Comparison of ENCODE assay signal across 15 cellular contexts in genomic region chr1:174692313-174692712, GRCh38.
DNase-seq lines count a peak whose midpoint lies in the region; ATAC-seq and TF ChIP-seq lines count a peak whose summit lies in the region.
"Had no signal": no experiment of that assay in that cellular context is flagged by ENCODE, and none has a peak within 500 bp of the region (broad histone marks: within the 10 kb centered on the region; RNA-seq: fewer than 3 reads in every experiment).

No MANE protein-coding gene starts in this region.

- H3K36me3 ChIP-seq in OCI-LY7 (ENCODE audit: insufficient read depth, low read length): no peaks in the 10 kb centered on the region
- no peaks in the 10 kb centered on the region for H3K36me3 ChIP-seq in hepatocyte (replicated peaks; ENCODE audit: insufficient read depth, low read depth)
- H3K36me3 ChIP-seq: thyroid gland had no signal

- peaks cover 0 to 7% of the 10 kb centered on the region in 2 donors for H3K36me3 Mint-ChIP-seq in activated T-cell treated with anti-CD3 and anti-CD28 coated beads, Interleukin-2, amount 50 U/mL, for 72 hours (ENCODE audit: insufficient read depth in 2 of 2)

- no peaks in the 10 kb centered on the region for H3K27me3 Mint-ChIP-seq in activated T-cell treated with anti-CD3 and anti-CD28 coated beads, Interleukin-2, amount 50 U/mL, for 72 hours (ENCODE audit: low read depth)
- H3K27me3 Mint-ChIP-seq: activated naive CD8-positive, alpha-beta T cell had no signal

- no peaks in the 10 kb centered on the region for H3K9me2 ChIP-seq in OCI-LY7 (ENCODE audit: insufficient read depth, low read length)
- no peaks in the 10 kb centered on the region for H3K9me2 ChIP-seq in hepatocyte (replicated peaks; ENCODE audit: insufficient read depth)

- peaks cover 2% of the 10 kb centered on the region in 2 donors for H3K9me3 Mint-ChIP-seq in activated T-cell treated with anti-CD3 and anti-CD28 coated beads, Interleukin-2, amount 50 U/mL, for 72 hours

- TF ChIP-seq CTCF in OCI-LY7 (conservative IDR thresholded peaks at IDR 0.05; ENCODE audit: low read length): no peak
- no peak for TF ChIP-seq CTCF in hepatocyte (IDR thresholded peaks at IDR 0.05; ENCODE audit: poor library complexity)

- no peaks in the 10 kb centered on the region for H3K4me1 ChIP-seq in OCI-LY7 (ENCODE audit: insufficient read depth, low read length, poor library complexity, severe bottlenecking)
- H3K4me1 ChIP-seq in hepatocyte (ENCODE audit: insufficient read depth): no peaks in the 10 kb centered on the region
- H3K4me1 ChIP-seq: thyroid gland had no signal

- H3K4me2 ChIP-seq in OCI-LY7 (ENCODE audit: low read length): no peak overlapping the region
- H3K4me2 ChIP-seq in hepatocyte: no peak overlapping the region

- POLR2A ChIA-PET in HEK293T (lab: Yijun Ruan, JAX) (no interaction called here), OCI-LY7 (lab: Charles Lee) (no interaction called here)

- H4K20me1 ChIP-seq in OCI-LY7 (ENCODE audit: insufficient read depth, low read length) (no peaks in the 10 kb centered on the region), hepatocyte (ENCODE audit: insufficient read depth, poor library complexity, severe bottlenecking) (no peaks in the 10 kb centered on the region)

- intact Hi-C loops in OCI-LY7 (cut with micrococcal nuclease; ENCODE audit: unreplicated experiment): no loop called here

- in situ Hi-C loops in ACHN (cut with HindIII; ENCODE audit: low pct_ligation_motif_present, low pct_unique_long_range_greater_than_20kb, low sequenced_read_pairs): no loop called here

- no peak for ATAC-seq in GM18520 (IDR thresholded peaks at IDR 0.05; ENCODE audit: unreplicated experiment)
- ATAC-seq in activated T-cell treated with anti-CD3 and anti-CD28 coated beads, Interleukin-2, amount 50 U/mL, for 72 hours (replicated peaks in 1 of 2): no peak
- ATAC-seq: Panc1, sciatic nerve had no signal

- H3K27ac Mint-ChIP-seq in activated T-cell treated with anti-CD3 and anti-CD28 coated beads, Interleukin-2, amount 50 U/mL, for 72 hours: no peak overlapping the region
- H3K27ac Mint-ChIP-seq: activated naive CD8-positive, alpha-beta T cell had no signal

- H3K27ac ChIP-seq in OCI-LY7 (ENCODE audit: low read depth, low read length, poor library complexity, severe bottlenecking) (no peak overlapping the region), hepatocyte (no peak overlapping the region)
- H3K27ac ChIP-seq: thyroid gland had no signal

- no TSS peak for BruUV-seq in OCI-LY7 (replicated peaks; lab: Mats Ljungman, UMichigan)

- no peaks in the 10 kb centered on the region for H3K27me3 ChIP-seq in hepatocyte
- H3K27me3 ChIP-seq: thyroid gland had no signal

- H3K4me3 ChIP-seq in OCI-LY7 (ENCODE audit: low read depth, low read length, poor library complexity, severe bottlenecking) (no peak overlapping the region), hepatocyte (no peak overlapping the region)
- H3K4me3 ChIP-seq: thyroid gland had no signal

- CTCF ChIA-PET in HEK293T (lab: Yijun Ruan, JAX) (interaction anchor here (1.3 kb wide), 1 partner anchor 9 kb away, joined by 3 read pairs; no protein-coding TSS in a partner anchor), OCI-LY7 (lab: Charles Lee; ENCODE audit: unreplicated experiment) (no interaction called here)

- no peak overlapping the region for H3K4me3 Mint-ChIP-seq in activated T-cell treated with anti-CD3 and anti-CD28 coated beads, Interleukin-2, amount 50 U/mL, for 72 hours
- H3K4me3 Mint-ChIP-seq: activated naive CD8-positive, alpha-beta T cell had no signal

- no peak overlapping the region for H2AFZ ChIP-seq in OCI-LY7 (ENCODE audit: low read length)
- no peak overlapping the region for H2AFZ ChIP-seq in hepatocyte

- 72% methylated on average over 1 of the region's 1 CpG for WGBS in hepatocyte (ENCODE audit: low lambda C conversion rate, missing lambda C conversion rate)

- H3K4me1 Mint-ChIP-seq in activated T-cell treated with anti-CD3 and anti-CD28 coated beads, Interleukin-2, amount 50 U/mL, for 72 hours (ENCODE audit: low read depth): no peaks in the 10 kb centered on the region

- H3K79me2 ChIP-seq in OCI-LY7 (ENCODE audit: insufficient read depth, low read depth, low read length) (no peaks in the 10 kb centered on the region), hepatocyte (no peaks in the 10 kb centered on the region)

- H3K9me3 ChIP-seq in OCI-LY7 (ENCODE audit: low read length): no peaks in the 10 kb centered on the region
- no peaks in the 10 kb centered on the region for H3K9me3 ChIP-seq in hepatocyte (ENCODE audit: low read depth)
- H3K9me3 ChIP-seq: thyroid gland had no signal

- DNase-seq in ACHN (peak; percentile 31), HEK293T (ENCODE audit: extremely low spot score) (peak; percentile 27), amniotic epithelial cell (ENCODE audit: low read depth) (peak; percentile 55), foreskin melanocyte (peak; percentile 18), OCI-LY7 (ENCODE audit: low spot score) (no peak), hepatocyte (ENCODE audit: low spot score) (no peak)
- DNase-seq in activated T-cell treated with anti-CD3 and anti-CD28 coated beads, Interleukin-2, amount 50 U/mL, for 72 hours: no peak
- DNase-seq: effector memory CD4-positive, alpha-beta T cell; NCI-H2029 treated with DMSO at 0.1 percent for 48 hours; T1000; thyroid gland had no signal

TF ChIP-seq in HEK293T, 16 proteins besides CTCF, POLR2A, EP300 and RAD21:
- TF ChIP-seq SUZ12 (IDR thresholded peaks at IDR 0.05): no peak
- no peak for TF ChIP-seq PKNOX1 (IDR thresholded peaks at IDR 0.05)
- no peak for TF ChIP-seq FOXM1 (IDR thresholded peaks at IDR 0.05; ENCODE audit: borderline replicate concordance)
- TF ChIP-seq TARDBP (IDR thresholded peaks at IDR 0.05): no peak
- TF ChIP-seq HDGF (IDR thresholded peaks at IDR 0.05; ENCODE audit: borderline replicate concordance): no peak
- no peak for TF ChIP-seq CTBP1 (IDR thresholded peaks at IDR 0.05; ENCODE audit: borderline replicate concordance)
- TF ChIP-seq SP1 (IDR thresholded peaks at IDR 0.05): no peak
- TF ChIP-seq ARNT (IDR thresholded peaks at IDR 0.05): no peak
- no peak for TF ChIP-seq LEF1 (IDR thresholded peaks at IDR 0.05; ENCODE audit: borderline replicate concordance)
- TF ChIP-seq ELF4 (IDR thresholded peaks at IDR 0.05): no peak
- TF ChIP-seq NFRKB (IDR thresholded peaks at IDR 0.05): no peak

Comparison
In these comparisons a context has a peak if more than half of its experiments do, and no peak if none do; other contexts are left out.
1. DNase-seq: peak in ACHN (single experiment), HEK293T (single experiment), amniotic epithelial cell (single experiment) and foreskin melanocyte (single experiment); none in OCI-LY7 (single experiment), hepatocyte (single experiment) and activated T-cell treated with anti-CD3 and anti-CD28 coated beads, Interleukin-2, amount 50 U/mL, for 72 hours (0 of 2).